Comparison of ENCODE assay signal across 26 cellular contexts in genomic region chr4:517806-518070, GRCh38. TPM values are rescaled to one million over a fixed set of nuclear protein-coding genes. Genes with fewer than 3 reads are reported as not detected.
"Had no signal": no experiment of that assay in that cellular context is flagged by ENCODE, and none has a peak within 500 bp of the region (broad histone marks: within the 10 kb centered on the region; RNA-seq: fewer than 3 reads in every experiment).

No MANE protein-coding gene starts in this region.

- H3K27me3 Mint-ChIP-seq: IgD-negative memory B cell had no signal

- H3K9ac ChIP-seq: KMS-11 had no signal

- H3K4me3 ChIP-seq: K562, SJSA1, SK-N-MC had no signal

- DNase-seq: Kasumi-1, MV-4-11, NCI-H1048, NCI-H1105, NCI-H1417, NCI-H1436 treated with DMSO at 0.1 percent for 48 hours, NCI-H1694 treated with DMSO at 0.1 percent for 48 hours, NCI-H1930, NCI-H2081, NCI-H2107, NCI-H2227 treated with DMSO at 0.1 percent for 48 hours, NCI-H524, NCI-H526 treated with DMSO at 0.1 percent for 48 hours, NCI-H748 treated with DMSO at 0.1 percent for 48 hours, RPMI8226, SIG-M5 had no signal

- FAIRE-seq: HepG2, K562, RCC 7860 had no signal

- H3K27me3 ChIP-seq: SJSA1 had no signal

- H3K9me3 ChIP-seq: SJSA1 had no signal

- H3K4me1 ChIP-seq: SJSA1 had no signal

- H3K27ac Mint-ChIP-seq: IgD-negative memory B cell had no signal

- H3K4me2 ChIP-seq: KMS-11 had no signal

- H3K9me3 Mint-ChIP-seq: IgD-negative memory B cell had no signal

- H3K27ac ChIP-seq: KMS-11, SJSA1, SK-N-MC had no signal

- ATAC-seq: HepG2, K562 had no signal

- H3K4me3 Mint-ChIP-seq: IgD-negative memory B cell had no signal

RNA-seq across cellular contexts. Expression of gene TMEM271, which starts 58.4 kb away (rescaled TPM):
- total RNA-seq: HepG2, HT1080, K562, MCF 10A, NCI-H460, SJSA1 had no signal
- polyA plus RNA-seq: HepG2, IgD-negative memory B cell, K562 had no signal
